In the genomic region with DNA sequence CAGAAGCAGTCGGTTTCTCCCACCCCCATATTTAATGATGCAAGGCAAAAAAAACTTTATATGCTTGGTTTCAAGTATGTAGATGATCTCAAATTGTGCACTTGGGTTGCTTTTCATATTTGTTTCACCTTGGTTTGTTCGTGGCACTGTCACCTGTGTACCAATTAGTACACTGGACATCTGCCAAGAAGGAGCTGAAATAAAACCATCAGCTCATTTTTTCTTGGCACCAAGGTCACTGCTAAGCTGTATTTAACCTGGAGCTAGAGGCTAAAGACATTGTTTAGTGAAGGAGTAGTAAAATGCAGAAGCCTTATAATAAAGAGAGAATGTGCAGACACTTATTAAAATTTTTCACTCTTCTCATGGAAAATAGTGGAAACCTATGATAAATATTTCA, we compare ENCODE assay signal across 27 cellular contexts.
DNase-seq lines count a peak whose midpoint lies in the region; ATAC-seq and TF ChIP-seq lines count a peak whose summit lies in the region.
"Had no signal": no experiment of that assay in that cellular context is flagged by ENCODE, and none has a peak within 500 bp of the region (broad histone marks: within the 10 kb centered on the region; RNA-seq: fewer than 3 reads in every experiment).

No MANE protein-coding gene starts in this region.

- intact Hi-C loops in left colon (cut with DNase I, micrococcal nuclease): no loop called here
- intact Hi-C loops in activated CD8-positive, alpha-beta T cell treated with anti-CD3 and anti-CD28 coated beads for 36 hours (cut with micrococcal nuclease): no loop called here

- H3K9me3 Mint-ChIP-seq in activated CD8-positive, alpha-beta T cell treated with anti-CD3 and anti-CD28 coated beads for 36 hours: no peaks in the 10 kb centered on the region
- H3K9me3 Mint-ChIP-seq: brain; HFFc6; mesothelial cell of epicardium; stimulated activated memory B cell treated with anti-CD40 and anti-IgM and Interleukin-4, amounts not matched to agents 10 μg/mL and 1 μg/mL and 100 μg/mL, for 72 hours had no signal

- H3K27ac Mint-ChIP-seq in activated CD8-positive, alpha-beta T cell treated with anti-CD3 and anti-CD28 coated beads for 36 hours: no peak overlapping the region
- H3K27ac Mint-ChIP-seq: activated CD8-positive, alpha-beta T cell treated with anti-CD3 and anti-CD28 coated beads, Interleukin-2, amount 10 ng/mL, durations not matched to agents 7 days and 5 days; CD4-positive, CD25-positive, alpha-beta regulatory T cell; HFFc6; mesothelial cell of epicardium; naive thymus-derived CD8-positive, alpha-beta T cell; stimulated activated memory B cell treated with anti-CD40 and anti-IgM and Interleukin-4, amounts not matched to agents 10 μg/mL and 1 μg/mL and 100 μg/mL, for 72 hours had no signal

- DNase-seq in DMS153 (lab: John Stamatoyannopoulos, UW) (peak; percentile 51), DMS153 treated with DMSO at 0.1 percent for 48 hours (lab: John Stamatoyannopoulos, UW; ENCODE audit: unreplicated experiment) (no peak), NCI-H128 (lab: John Stamatoyannopoulos, UW; ENCODE audit: unreplicated experiment) (peak; percentile 49), NCI-H2171 treated with DMSO at 0.1 percent for 48 hours (lab: John Stamatoyannopoulos, UW) (peak; percentile 62), left colon (no peak)
- no peak for DNase-seq in activated CD8-positive, alpha-beta T cell treated with anti-CD3 and anti-CD28 coated beads for 36 hours
- DNase-seq: activated CD4-positive, alpha-beta T cell treated with anti-CD3 and anti-CD28 coated beads for 1 hour; activated CD8-positive, alpha-beta T cell treated with anti-CD3 and anti-CD28 coated beads, Interleukin-2, amount 10 ng/mL, durations not matched to agents 7 days and 5 days; adrenal gland; CD4-positive, CD25-positive, alpha-beta regulatory T cell; DMS53; effector CD8-positive, alpha-beta T cell; erythroblast; GF-D8; heart right ventricle; HFFc6; left ventricle myocardium inferior; naive thymus-derived CD8-positive, alpha-beta T cell; NCI-H446; Peyer's patch; right cardiac atrium; stimulated activated CD4-positive, alpha-beta T cell treated with anti-CD3 and anti-CD28 coated beads, Interleukin-4, amount 100 ng/mL, for 1 hour had no signal

- ATAC-seq in left colon: peak; percentile 75
- ATAC-seq in activated CD8-positive, alpha-beta T cell treated with anti-CD3 and anti-CD28 coated beads for 36 hours: no peak
- no peak for ATAC-seq in HG03378 (IDR thresholded peaks at IDR 0.05; ENCODE audit: unreplicated experiment)
- no peak for ATAC-seq in HG02623 (IDR thresholded peaks at IDR 0.05; ENCODE audit: unreplicated experiment)
- ATAC-seq: activated CD8-positive, alpha-beta T cell treated with anti-CD3 and anti-CD28 coated beads, Interleukin-2, amount 10 ng/mL, durations not matched to agents 7 days and 5 days; heart right ventricle; naive thymus-derived CD8-positive, alpha-beta T cell; right cardiac atrium; stimulated activated memory B cell treated with anti-CD40 and anti-IgM and Interleukin-4, amounts not matched to agents 10 μg/mL and 1 μg/mL and 100 μg/mL, for 72 hours had no signal

- no peaks in the 10 kb centered on the region for H3K36me3 Mint-ChIP-seq in activated CD8-positive, alpha-beta T cell treated with anti-CD3 and anti-CD28 coated beads for 36 hours (ENCODE audit: low read depth)
- H3K36me3 Mint-ChIP-seq: brain; CD4-positive, CD25-positive, alpha-beta regulatory T cell; mesothelial cell of epicardium; naive thymus-derived CD8-positive, alpha-beta T cell had no signal

- no peaks in the 10 kb centered on the region for H3K4me1 Mint-ChIP-seq in activated CD8-positive, alpha-beta T cell treated with anti-CD3 and anti-CD28 coated beads for 36 hours (ENCODE audit: low read depth)
- H3K4me1 Mint-ChIP-seq: CD4-positive, CD25-positive, alpha-beta regulatory T cell; mesothelial cell of epicardium; naive thymus-derived CD8-positive, alpha-beta T cell had no signal

- POLR2A ChIA-PET in activated CD8-positive, alpha-beta T cell treated with anti-CD3 and anti-CD28 coated beads for 36 hours (lab: Charles Lee): no interaction called here

- no peaks in the 10 kb centered on the region for H3K27me3 Mint-ChIP-seq in activated CD8-positive, alpha-beta T cell treated with anti-CD3 and anti-CD28 coated beads for 36 hours
- H3K27me3 Mint-ChIP-seq: CD4-positive, CD25-positive, alpha-beta regulatory T cell; naive thymus-derived CD8-positive, alpha-beta T cell; stimulated activated memory B cell treated with anti-CD40 and anti-IgM and Interleukin-4, amounts not matched to agents 10 μg/mL and 1 μg/mL and 100 μg/mL, for 72 hours had no signal

- TF ChIP-seq CTCF in activated CD8-positive, alpha-beta T cell treated with anti-CD3 and anti-CD28 coated beads for 36 hours (IDR thresholded peaks at IDR 0.05): no peak

- no peak overlapping the region for H3K4me3 Mint-ChIP-seq in activated CD8-positive, alpha-beta T cell treated with anti-CD3 and anti-CD28 coated beads for 36 hours
- H3K4me3 Mint-ChIP-seq: activated CD8-positive, alpha-beta T cell treated with anti-CD3 and anti-CD28 coated beads, Interleukin-2, amount 10 ng/mL, durations not matched to agents 7 days and 5 days; brain; CD4-positive, CD25-positive, alpha-beta regulatory T cell; HFFc6; mesothelial cell of epicardium; naive thymus-derived CD8-positive, alpha-beta T cell; stimulated activated memory B cell treated with anti-CD40 and anti-IgM and Interleukin-4, amounts not matched to agents 10 μg/mL and 1 μg/mL and 100 μg/mL, for 72 hours had no signal

- CTCF ChIA-PET in activated CD8-positive, alpha-beta T cell treated with anti-CD3 and anti-CD28 coated beads for 36 hours (lab: Charles Lee): no interaction called here

Comparison
In these comparisons a context has a peak if more than half of its experiments do, and no peak if none do; other contexts are left out.
1. DNase-seq: peak in DMS153 (single experiment), NCI-H128 (single experiment) and NCI-H2171 treated with DMSO at 0.1 percent for 48 hours (single experiment); none in DMS153 treated with DMSO at 0.1 percent for 48 hours (single experiment), left colon (0 of 2) and activated CD8-positive, alpha-beta T cell treated with anti-CD3 and anti-CD28 coated beads for 36 hours (single experiment).